In the genomic region with DNA sequence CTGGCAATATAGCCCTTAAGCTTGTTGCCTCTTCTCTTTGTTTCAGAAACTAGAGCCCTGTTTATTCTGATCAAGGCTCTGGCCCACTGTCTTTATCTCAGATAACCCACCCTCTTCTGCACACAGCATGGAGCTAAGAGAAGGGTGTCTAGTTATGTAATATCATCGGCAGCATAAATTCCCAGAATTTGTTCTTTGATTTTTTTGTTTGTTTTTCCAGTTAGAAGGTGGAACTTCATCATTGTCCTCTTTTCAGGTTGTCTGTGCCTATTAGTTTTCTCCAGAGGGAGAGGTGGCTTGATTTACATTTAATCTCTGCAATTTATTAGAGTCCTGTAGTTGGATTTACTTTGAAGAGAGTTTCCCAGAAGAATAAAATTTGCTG, we compare ENCODE assay signal across 34 cellular contexts. TPM values are rescaled to one million over a fixed set of nuclear protein-coding genes. Genes with fewer than 3 reads are reported as not detected.
"Had no signal": no experiment of that assay in that cellular context is flagged by ENCODE, and none has a peak within 500 bp of the region (broad histone marks: within the 10 kb centered on the region; RNA-seq: fewer than 3 reads in every experiment).

No MANE protein-coding gene starts in this region.

- H3K9me3 ChIP-seq: esophagus muscularis mucosa, heart left ventricle, mucosa of descending colon, neutrophil, sigmoid colon, uterus had no signal

- H3K9me3 Mint-ChIP-seq: activated CD4-positive, alpha-beta memory T cell treated with anti-CD3 and anti-CD28 coated beads, Interleukin-2, amount 10 ng/mL, durations not matched to agents 7 days and 5 days; activated CD4-positive, alpha-beta T cell treated with anti-CD3 and anti-CD28 coated beads, Interleukin-2, amount 10 ng/mL, durations not matched to agents 7 days and 5 days; activated naive CD4-positive, alpha-beta T cell treated with anti-CD3 and anti-CD28 coated beads, Interleukin-2, amount 10 ng/mL, durations not matched to agents 7 days and 5 days had no signal

- H3K4me3 ChIP-seq: esophagus muscularis mucosa, heart left ventricle, lung, mucosa of descending colon, sigmoid colon, uterus had no signal

- H3K4me1 Mint-ChIP-seq: activated CD4-positive, alpha-beta memory T cell treated with anti-CD3 and anti-CD28 coated beads, Interleukin-2, amount 10 ng/mL, durations not matched to agents 7 days and 5 days; activated CD4-positive, alpha-beta T cell treated with anti-CD3 and anti-CD28 coated beads, Interleukin-2, amount 10 ng/mL, durations not matched to agents 7 days and 5 days; activated naive CD4-positive, alpha-beta T cell treated with anti-CD3 and anti-CD28 coated beads, Interleukin-2, amount 10 ng/mL, durations not matched to agents 7 days and 5 days; activated naive CD8-positive, alpha-beta T cell treated with anti-CD3 and anti-CD28 coated beads, Interleukin-2, amount 10 ng/mL, durations not matched to agents 7 days and 5 days; nephron; stimulated activated memory B cell treated with anti-CD40 and anti-IgM and Interleukin-4, amounts not matched to agents 10 μg/mL and 1 μg/mL and 100 μg/mL, for 72 hours; stimulated activated naive CD8-positive, alpha-beta T cell treated with anti-CD3 and anti-CD28 coated beads, Interleukin-15, amount 100 ng/mL, for 72 hours had no signal

- H3K4me1 ChIP-seq: esophagus muscularis mucosa, foreskin keratinocyte, heart left ventricle, sigmoid colon, uterus had no signal

- H3K36me3 Mint-ChIP-seq: activated naive CD4-positive, alpha-beta T cell treated with anti-CD3 and anti-CD28 coated beads, Interleukin-2, amount 10 ng/mL, durations not matched to agents 7 days and 5 days; activated naive CD8-positive, alpha-beta T cell treated with anti-CD3 and anti-CD28 coated beads, Interleukin-2, amount 10 ng/mL, durations not matched to agents 7 days and 5 days; type B pancreatic cell had no signal

- H3K36me3 ChIP-seq: brain microvascular endothelial cell, neutrophil, uterus had no signal

- DNase-seq: activated CD4-positive, alpha-beta memory T cell treated with anti-CD3 and anti-CD28 coated beads, Interleukin-2, amount 10 ng/mL, durations not matched to agents 7 days and 5 days; activated CD4-positive, alpha-beta T cell treated with anti-CD3 and anti-CD28 coated beads for 1 hour; activated CD4-positive, alpha-beta T cell treated with anti-CD3 and anti-CD28 coated beads, Interleukin-2, amount 10 ng/mL, durations not matched to agents 7 days and 5 days; activated CD8-positive, alpha-beta memory T cell treated with anti-CD3 and anti-CD28 coated beads, Interleukin-2, amount 50 U/mL, for 48 hours; activated gamma-delta T cell; activated naive CD4-positive, alpha-beta T cell treated with anti-CD3 and anti-CD28 coated beads, Interleukin-2, amount 10 ng/mL, durations not matched to agents 7 days and 5 days; activated naive CD8-positive, alpha-beta T cell treated with anti-CD3 and anti-CD28 coated beads, Interleukin-2, amount 10 ng/mL, durations not matched to agents 7 days and 5 days; activated T-cell treated with anti-CD3 and anti-CD28 coated beads, Interleukin-2, amount 50 U/mL, for 24 hours; brain microvascular endothelial cell; foreskin keratinocyte; heart left ventricle; hypothalamus; kidney; mucosa of descending colon; sigmoid colon; small intestine; stimulated activated CD4-positive, alpha-beta T cell treated with anti-CD3 and anti-CD28 coated beads, Interleukin-4, amount 100 ng/mL, for 4 hours; stimulated activated CD8-positive, alpha-beta memory T cell treated with anti-CD3 and anti-CD28 coated beads, Interleukin-4, amount 100 ng/mL, for 48 hours; stimulated activated naive CD8-positive, alpha-beta T cell treated with anti-CD3 and anti-CD28 coated beads, Interleukin-15, amount 100 ng/mL, for 72 hours; substantia nigra; T-helper 2 cell; uterus had no signal

- H3K4me3 Mint-ChIP-seq: activated CD4-positive, alpha-beta memory T cell treated with anti-CD3 and anti-CD28 coated beads, Interleukin-2, amount 10 ng/mL, durations not matched to agents 7 days and 5 days; activated CD4-positive, alpha-beta T cell treated with anti-CD3 and anti-CD28 coated beads, Interleukin-2, amount 10 ng/mL, durations not matched to agents 7 days and 5 days; activated naive CD4-positive, alpha-beta T cell treated with anti-CD3 and anti-CD28 coated beads, Interleukin-2, amount 10 ng/mL, durations not matched to agents 7 days and 5 days; activated naive CD8-positive, alpha-beta T cell treated with anti-CD3 and anti-CD28 coated beads, Interleukin-2, amount 10 ng/mL, durations not matched to agents 7 days and 5 days; activated T-cell treated with anti-CD3 and anti-CD28 coated beads, Interleukin-2, amount 50 U/mL, for 24 hours; nephron; stimulated activated memory B cell treated with anti-CD40 and anti-IgM and Interleukin-4, amounts not matched to agents 10 μg/mL and 1 μg/mL and 100 μg/mL, for 72 hours; stimulated activated naive CD8-positive, alpha-beta T cell treated with anti-CD3 and anti-CD28 coated beads, Interleukin-15, amount 100 ng/mL, for 72 hours; type B pancreatic cell had no signal

- ATAC-seq: foreskin keratinocyte; heart left ventricle; mucosa of descending colon; stimulated activated memory B cell treated with anti-CD40 and anti-IgM and Interleukin-4, amounts not matched to agents 10 μg/mL and 1 μg/mL and 100 μg/mL, for 72 hours; stimulated activated naive CD8-positive, alpha-beta T cell treated with anti-CD3 and anti-CD28 coated beads, Interleukin-15, amount 100 ng/mL, for 72 hours had no signal

- H3K27ac ChIP-seq: brain microvascular endothelial cell, esophagus muscularis mucosa, foreskin keratinocyte, heart left ventricle, neutrophil, sigmoid colon, uterus had no signal

- H3K27me3 ChIP-seq: brain microvascular endothelial cell, esophagus muscularis mucosa, foreskin keratinocyte, heart left ventricle, neutrophil, sigmoid colon, uterus had no signal

- FAIRE-seq: astrocyte, kidney, small intestine had no signal

- H3K27me3 Mint-ChIP-seq: activated CD4-positive, alpha-beta memory T cell treated with anti-CD3 and anti-CD28 coated beads, Interleukin-2, amount 10 ng/mL, durations not matched to agents 7 days and 5 days; activated CD4-positive, alpha-beta T cell treated with anti-CD3 and anti-CD28 coated beads, Interleukin-2, amount 10 ng/mL, durations not matched to agents 7 days and 5 days; activated naive CD8-positive, alpha-beta T cell treated with anti-CD3 and anti-CD28 coated beads, Interleukin-2, amount 10 ng/mL, durations not matched to agents 7 days and 5 days; activated T-cell treated with anti-CD3 and anti-CD28 coated beads, Interleukin-2, amount 50 U/mL, for 24 hours; progenitor cell of endocrine pancreas; stimulated activated memory B cell treated with anti-CD40 and anti-IgM and Interleukin-4, amounts not matched to agents 10 μg/mL and 1 μg/mL and 100 μg/mL, for 72 hours; stimulated activated naive CD8-positive, alpha-beta T cell treated with anti-CD3 and anti-CD28 coated beads, Interleukin-15, amount 100 ng/mL, for 72 hours had no signal

- H3K27ac Mint-ChIP-seq: activated CD4-positive, alpha-beta memory T cell treated with anti-CD3 and anti-CD28 coated beads, Interleukin-2, amount 10 ng/mL, durations not matched to agents 7 days and 5 days; activated CD4-positive, alpha-beta T cell treated with anti-CD3 and anti-CD28 coated beads, Interleukin-2, amount 10 ng/mL, durations not matched to agents 7 days and 5 days; activated naive CD4-positive, alpha-beta T cell treated with anti-CD3 and anti-CD28 coated beads, Interleukin-2, amount 10 ng/mL, durations not matched to agents 7 days and 5 days; activated naive CD8-positive, alpha-beta T cell treated with anti-CD3 and anti-CD28 coated beads, Interleukin-2, amount 10 ng/mL, durations not matched to agents 7 days and 5 days; activated T-cell treated with anti-CD3 and anti-CD28 coated beads, Interleukin-2, amount 50 U/mL, for 24 hours; nephron; progenitor cell of endocrine pancreas; stimulated activated memory B cell treated with anti-CD40 and anti-IgM and Interleukin-4, amounts not matched to agents 10 μg/mL and 1 μg/mL and 100 μg/mL, for 72 hours; stimulated activated naive CD8-positive, alpha-beta T cell treated with anti-CD3 and anti-CD28 coated beads, Interleukin-15, amount 100 ng/mL, for 72 hours; type B pancreatic cell had no signal

RNA-seq across cellular contexts. Expression of gene F11, which starts 15.3 kb away (rescaled TPM):
- total RNA-seq: activated CD4-positive, alpha-beta memory T cell treated with anti-CD3 and anti-CD28 coated beads, Interleukin-2, amount 10 ng/mL, durations not matched to agents 7 days and 5 days; activated CD4-positive, alpha-beta T cell treated with anti-CD3 and anti-CD28 coated beads, Interleukin-2, amount 10 ng/mL, durations not matched to agents 7 days and 5 days; activated naive CD8-positive, alpha-beta T cell treated with anti-CD3 and anti-CD28 coated beads, Interleukin-2, amount 10 ng/mL, durations not matched to agents 7 days and 5 days; astrocyte; esophagus muscularis mucosa; foreskin keratinocyte; heart left ventricle; mesenteric fat pad; myocyte; osteocyte had no signal
- polyA plus RNA-seq: foreskin keratinocyte, heart left ventricle, thymus had no signal

RNA-seq across cellular contexts. Expression of gene KLKB1, which starts 23.4 kb away (rescaled TPM):
- total RNA-seq: activated CD4-positive, alpha-beta memory T cell treated with anti-CD3 and anti-CD28 coated beads, Interleukin-2, amount 10 ng/mL, durations not matched to agents 7 days and 5 days; astrocyte; foreskin keratinocyte; mesenteric fat pad; myocyte; progenitor cell of endocrine pancreas had no signal
- polyA plus RNA-seq: foreskin keratinocyte had no signal
